In the genomic region with DNA sequence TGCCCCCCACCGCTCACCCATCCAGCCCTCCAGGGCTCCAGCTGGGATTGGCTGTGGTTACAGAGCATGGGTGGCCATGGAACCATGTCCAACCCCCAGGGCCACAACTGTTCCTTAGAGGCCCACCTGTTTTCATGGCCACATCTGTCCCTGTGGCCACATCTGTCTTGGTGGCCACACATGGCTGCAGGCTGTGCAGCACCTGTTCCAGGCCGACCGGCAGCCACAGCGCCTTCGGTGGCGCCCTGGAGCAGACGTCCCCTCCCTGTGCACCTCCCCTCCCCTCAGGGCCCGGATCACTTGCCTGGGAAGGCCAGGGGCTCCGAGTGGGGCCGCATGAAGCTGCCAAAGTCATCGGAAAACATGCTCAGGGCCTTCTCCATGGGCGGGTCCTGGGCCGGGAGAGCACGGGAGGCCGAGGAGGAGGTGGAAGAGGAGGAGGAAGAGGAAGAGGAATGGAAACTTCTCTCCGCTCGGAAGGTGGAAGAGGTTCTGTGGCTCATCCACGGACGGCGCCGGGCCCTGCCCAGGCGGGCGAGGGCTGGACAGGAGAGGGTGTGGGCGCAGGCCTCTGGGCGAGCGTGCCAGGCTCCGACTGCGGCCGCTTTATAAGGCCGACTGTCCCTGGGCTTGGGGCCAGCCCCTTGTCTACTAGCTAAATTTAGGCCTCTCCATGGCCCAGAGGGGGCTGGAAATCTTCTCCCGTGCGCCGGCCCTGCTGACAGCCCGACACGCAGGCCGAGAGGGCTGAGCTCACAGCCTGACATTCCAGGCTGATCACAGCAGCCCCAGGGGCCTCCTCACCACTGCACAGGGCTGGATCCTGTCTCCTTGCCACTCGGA, we compare ENCODE assay signal across 11 cellular contexts. TPM values are rescaled to one million over a fixed set of nuclear protein-coding genes. Genes with fewer than 3 reads are reported as not detected.
DNase-seq lines count a peak whose midpoint lies in the region; ATAC-seq and TF ChIP-seq lines count a peak whose summit lies in the region.
"Had no signal": no experiment of that assay in that cellular context is flagged by ENCODE, and none has a peak within 500 bp of the region (broad histone marks: within the 10 kb centered on the region; RNA-seq: fewer than 3 reads in every experiment).

Gene HSPB7, minus strand, starts transcription at position 583 of the 843 bp plus-strand sequence. Its CDS starts 80 bp downstream, at position 503.

- BruUV-seq in Calu3 (replicated peaks; lab: Mats Ljungman, UMichigan), result no TSS peak

- H3K27me3 ChIP-seq in lower lobe of right lung (ENCODE audit: low read depth), result no peaks in the 10 kb centered on the region
- no peaks in the 10 kb centered on the region for H3K27me3 ChIP-seq in thoracic aorta (replicated peaks; ENCODE audit: insufficient read depth)
- H3K27me3 ChIP-seq: SJSA1 had no signal

- peak; percentile 61 to 65 for ATAC-seq in lower lobe of right lung
- ATAC-seq in thoracic aorta (ENCODE audit: insufficient number of reproducible peaks, low FRiP score, low read depth), result peak; percentile 8
- ATAC-seq in GM21360 (IDR thresholded peaks at IDR 0.05; ENCODE audit: unreplicated experiment), result no peak

- TF ChIP-seq CTCF in chondrocyte (IDR thresholded peaks at IDR 0.05), result no peak
- TF ChIP-seq CTCF in lower lobe of right lung (IDR thresholded peaks at IDR 0.05), result no peak
- TF ChIP-seq CTCF in thoracic aorta (IDR thresholded peaks at IDR 0.05), result peak; percentile 24
- no peak for TF ChIP-seq CTCF in Calu3 (IDR thresholded peaks at IDR 0.05; ENCODE audit: unreplicated experiment)

- no peaks in the 10 kb centered on the region for H3K9me3 ChIP-seq in lower lobe of right lung
- no peaks in the 10 kb centered on the region for H3K9me3 ChIP-seq in thoracic aorta
- H3K9me3 ChIP-seq: SJSA1 had no signal

- H3K9me3 Mint-ChIP-seq in chondrocyte (ENCODE audit: low read depth) (no peaks in the 10 kb centered on the region), Calu3 (ENCODE audit: low read depth, unreplicated experiment) (no peaks in the 10 kb centered on the region)

- H3K27me3 Mint-ChIP-seq in chondrocyte (ENCODE audit: low read depth), result no peaks in the 10 kb centered on the region
- H3K27me3 Mint-ChIP-seq in Calu3 (ENCODE audit: unreplicated experiment), result peaks cover 33% of the 10 kb centered on the region

- DNase-seq in LHCN-M2 (ENCODE audit: low read depth), result peak; percentile 67
- DNase-seq in chondrocyte (ENCODE audit: low spot score), result no peak
- DNase-seq in lower lobe of right lung, result peak; percentile 69
- DNase-seq in thoracic aorta (ENCODE audit: low spot score), result peak; percentile 65
- no peak for DNase-seq in pons (ENCODE audit: low spot score)
- DNase-seq in HuH-7.5 (ENCODE audit: low spot score), result no peak
- no peak for DNase-seq in Calu3

- peaks cover 70% of the 10 kb centered on the region for H3K4me1 Mint-ChIP-seq in chondrocyte (ENCODE audit: low read depth)
- H3K4me1 Mint-ChIP-seq in Calu3 (ENCODE audit: low read depth, unreplicated experiment), result peaks cover 15% of the 10 kb centered on the region

- H3K27ac ChIP-seq in lower lobe of right lung, result peak within 1 kb of the TSS; percentile 79
- H3K27ac ChIP-seq in thoracic aorta, result peak within 1 kb of the TSS; percentile 97 to 100
- H3K27ac ChIP-seq: epithelial cell of prostate, SJSA1 had no signal

- intact Hi-C loops in lower lobe of right lung (cut with DNase I), result no loop called here
- intact Hi-C loops in Calu3 (cut with micrococcal nuclease; ENCODE audit: unreplicated experiment), result no loop called here

- H3K4me3 Mint-ChIP-seq in chondrocyte (ENCODE audit: unreplicated experiment) (peak within 1 kb of the TSS; percentile 75), Calu3 (ENCODE audit: low read depth, unreplicated experiment) (no peak within 1 kb of the TSS)

- H3K27ac Mint-ChIP-seq in chondrocyte (ENCODE audit: unreplicated experiment), result peak within 1 kb of the TSS; percentile 99
- H3K27ac Mint-ChIP-seq in Calu3 (ENCODE audit: unreplicated experiment), result no peak within 1 kb of the TSS

- no peaks in the 10 kb centered on the region for H3K36me3 ChIP-seq in lower lobe of right lung
- H3K36me3 ChIP-seq in thoracic aorta, result peaks cover 8% of the 10 kb centered on the region
- H3K36me3 ChIP-seq: SJSA1 had no signal

- H3K36me3 Mint-ChIP-seq in chondrocyte (ENCODE audit: low read depth) (peaks cover 4% of the 10 kb centered on the region), Calu3 (ENCODE audit: insufficient read depth, unreplicated experiment) (peaks cover 4% of the 10 kb centered on the region)

- CTCF ChIA-PET in Calu3 (lab: Charles Lee), result no interaction called here

- H3K4me1 ChIP-seq in lower lobe of right lung (peaks cover 41% of the 10 kb centered on the region), thoracic aorta (ENCODE audit: control insufficient read depth in 1 of 2, low read depth in 2 of 2) (peaks cover 40 to 71% of the 10 kb centered on the region in 2 donors)

- H3K4me3 ChIP-seq in lower lobe of right lung, result peak within 1 kb of the TSS; percentile 37
- H3K4me3 ChIP-seq in thoracic aorta, result peak within 1 kb of the TSS; percentile 83
- H3K4me3 ChIP-seq: SJSA1 had no signal

RNA-seq across cellular contexts. Expression of gene HSPB7, which starts in this region (rescaled TPM):
- total RNA-seq in LHCN-M2 (2014; rRNA removed) (3.2 and 3.3 TPM in 2 replicates), chondrocyte (61.2 to 160 TPM (median 160 TPM) in 3 replicates), lower lobe of right lung (4.9 TPM), thoracic aorta (100 to 1,000 TPM; 223 to 430 TPM), Calu3 (2022) (not detected in 2 replicates)
- 63.5 TPM for polyA plus RNA-seq in LHCN-M2 (2012)
- total RNA-seq: H4, SJSA1 had no signal

Comparison
In these comparisons a context has a peak if more than half of its experiments do, and no peak if none do; other contexts are left out.
1. RNA of gene HSPB7 (total RNA-seq): 223 to 430 TPM in thoracic aorta and 61.2 to 160 TPM in chondrocyte; 4.9 TPM in lower lobe of right lung (single experiment), 3.2 to 3.3 TPM in LHCN-M2 and not detected in Calu3; every median in the first group is over 10 times any median in the second.
2. DNase-seq: peak in LHCN-M2 (single experiment), lower lobe of right lung (single experiment) and thoracic aorta (single experiment); none in chondrocyte (single experiment), pons (single experiment), HuH-7.5 (single experiment) and Calu3 (single experiment).